8 cellular contexts compared by ENCODE assay signal in the genomic region with DNA sequence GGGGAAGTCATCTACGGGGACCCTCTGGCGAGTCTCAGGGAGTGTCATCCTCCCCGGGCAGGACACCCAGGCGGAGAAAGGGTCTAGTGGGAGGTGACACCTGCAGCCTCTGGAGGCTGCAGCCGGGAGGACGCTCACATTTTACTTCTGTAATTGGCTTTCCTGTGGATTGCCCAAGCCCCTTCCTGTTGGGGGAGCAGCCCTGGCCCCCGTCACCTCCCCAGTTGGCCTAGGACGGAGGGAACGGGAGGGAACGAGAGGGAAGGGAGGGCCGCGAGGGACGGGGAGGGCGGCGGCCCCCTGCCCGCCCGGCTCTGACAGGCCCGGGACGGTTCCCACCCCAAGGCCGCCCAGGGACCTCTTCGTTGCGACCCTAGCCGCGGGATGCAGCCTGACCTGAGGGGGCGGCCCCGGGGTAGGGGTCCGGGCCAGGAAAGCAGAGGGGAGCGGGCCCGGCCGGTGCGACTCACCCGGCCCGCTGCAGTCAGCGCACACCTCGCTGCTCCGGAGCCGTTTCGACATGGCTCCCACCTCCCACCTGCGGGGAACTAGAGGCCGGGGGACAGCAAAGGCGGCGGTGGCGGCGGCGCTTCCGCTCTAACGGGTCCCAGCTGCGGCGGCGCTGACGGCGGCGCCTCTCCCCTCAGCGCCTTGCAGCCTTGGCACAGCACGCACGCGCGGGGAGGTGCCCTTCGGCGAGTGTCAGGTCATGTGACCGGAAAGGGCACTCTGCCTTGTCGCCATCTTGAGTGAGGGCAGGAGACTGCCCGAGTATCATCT. TPM values are rescaled to one million over a fixed set of nuclear protein-coding genes. Genes with fewer than 3 reads are reported as not detected.
A peak's percentile ranks its signal among the peaks of the same experiment; 100 is the strongest.
DNase-seq lines count a peak whose midpoint lies in the region; ATAC-seq and TF ChIP-seq lines count a peak whose summit lies in the region.

A gene with protein sequence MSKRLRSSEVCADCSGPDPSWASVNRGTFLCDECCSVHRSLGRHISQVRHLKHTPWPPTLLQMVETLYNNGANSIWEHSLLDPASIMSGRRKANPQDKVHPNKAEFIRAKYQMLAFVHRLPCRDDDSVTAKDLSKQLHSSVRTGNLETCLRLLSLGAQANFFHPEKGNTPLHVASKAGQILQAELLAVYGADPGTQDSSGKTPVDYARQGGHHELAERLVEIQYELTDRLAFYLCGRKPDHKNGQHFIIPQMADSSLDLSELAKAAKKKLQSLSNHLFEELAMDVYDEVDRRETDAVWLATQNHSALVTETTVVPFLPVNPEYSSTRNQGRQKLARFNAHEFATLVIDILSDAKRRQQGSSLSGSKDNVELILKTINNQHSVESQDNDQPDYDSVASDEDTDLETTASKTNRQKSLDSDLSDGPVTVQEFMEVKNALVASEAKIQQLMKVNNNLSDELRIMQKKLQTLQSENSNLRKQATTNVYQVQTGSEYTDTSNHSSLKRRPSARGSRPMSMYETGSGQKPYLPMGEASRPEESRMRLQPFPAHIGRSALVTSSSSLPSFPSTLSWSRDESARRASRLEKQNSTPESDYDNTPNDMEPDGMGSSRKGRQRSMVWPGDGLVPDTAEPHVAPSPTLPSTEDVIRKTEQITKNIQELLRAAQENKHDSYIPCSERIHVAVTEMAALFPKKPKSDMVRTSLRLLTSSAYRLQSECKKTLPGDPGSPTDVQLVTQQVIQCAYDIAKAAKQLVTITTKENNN (minus strand): TSS at position 666 of the 780 bp plus-strand sequence. CDS start 144 bp downstream, at position 522.

- TF ChIP-seq POLR2A in spleen (IDR thresholded peaks at IDR 0.05), result peak; percentile 32 to 90 (median 75)

- TF ChIP-seq CTCF in spleen (IDR thresholded peaks at IDR 0.05 in 8 of 11, conservative IDR thresholded peaks at IDR 0.05 in 3 of 11), result peak in 3 of 11 experiments; percentile 2 to 21 (median 12)

- no peaks in the 10 kb centered on the region for H3K27me3 ChIP-seq in spleen (replicated peaks in 1 of 7)

- no peaks in the 10 kb centered on the region for H3K9me3 ChIP-seq in spleen

- WGBS in spleen, 5 donors, result 0% methylated on average over 28 to 63 of the region's 63 CpGs

- peak within 1 kb of the TSS; percentile 71 to 97 (median 84) for H3K4me3 ChIP-seq in spleen

- intact Hi-C loops in spleen (cut with DNase I; ENCODE audit: low total_unique reads), result no loop called here

- H3K27ac ChIP-seq in spleen, result peak within 1 kb of the TSS; percentile 92 to 100 (median 98)

- peaks cover 34 to 87% (median 73%) of the 10 kb centered on the region in 6 donors for H3K4me1 ChIP-seq in spleen

- peak; percentile 95 for DNase-seq in AG08395 (ENCODE audit: low spot score)
- peak; percentile 74 to 93 for DNase-seq in NCI-H446 (lab: John Stamatoyannopoulos, UW)
- DNase-seq in activated CD4-positive, CD25-positive, alpha-beta regulatory T cell treated with anti-CD3 and anti-CD28 coated beads, Interleukin-2, amount 50 U/mL, for 16 hours (ENCODE audit: low read depth, low spot score), result peak; percentile 94
- peak; percentile 95 for DNase-seq in central memory CD4-positive, alpha-beta T cell
- DNase-seq in inferior parietal cortex (ENCODE audit: extremely low spot score), result peak; percentile 98
- peak; percentile 99 for DNase-seq in spleen

- H3K36me3 ChIP-seq in spleen, result peaks cover 0 to 22% (median 7%) of the 10 kb centered on the region in 6 donors

- ATAC-seq in GM19035 (IDR thresholded peaks at IDR 0.05; ENCODE audit: unreplicated experiment) (peak; percentile 56), HG03342 (IDR thresholded peaks at IDR 0.05; ENCODE audit: unreplicated experiment) (peak; percentile 65)

RNA-seq across cellular contexts. Expression of the gene that starts here (rescaled TPM):
- 100 to 1,000 TPM; 101 to 169 (median 129) TPM for total RNA-seq in spleen
- polyA plus RNA-seq in spleen, result 10 to 100 TPM; 26.5 to 35.5 (median 32.0) TPM

Comparison
In these comparisons a context has a peak if more than half of its experiments do, and no peak if none do; other contexts are left out.
1. Peak in every context shown above with its lines: DNase-seq, ATAC-seq, H3K4me3 ChIP-seq and H3K27ac ChIP-seq.